Comparison of ENCODE assay signal across 24 cellular contexts in genomic region chr5:93130623-93131022, GRCh38.
A peak's percentile ranks its signal among the peaks of the same experiment; 100 is the strongest.
DNase-seq lines count a peak whose midpoint lies in the region; ATAC-seq and TF ChIP-seq lines count a peak whose summit lies in the region.
"Had no signal": no experiment of that assay in that cellular context is flagged by ENCODE, and none has a peak within 500 bp of the region (broad histone marks: within the 10 kb centered on the region; RNA-seq: fewer than 3 reads in every experiment).

No MANE protein-coding gene starts in this region.

- no peak for TF ChIP-seq CTCF in brain (conservative IDR thresholded peaks at IDR 0.05)

- peak; percentile 89 for ATAC-seq in sciatic nerve
- ATAC-seq in HG03565 (IDR thresholded peaks at IDR 0.05; ENCODE audit: unreplicated experiment) = no peak
- ATAC-seq in GM19328 (IDR thresholded peaks at IDR 0.05; ENCODE audit: unreplicated experiment) = no peak
- ATAC-seq: activated CD4-positive, CD25-positive, alpha-beta regulatory T cell treated with anti-CD3 and anti-CD28 coated beads, Interleukin-2, amount 50 U/mL, for 24 hours; activated T-cell treated with anti-CD3 and anti-CD28 coated beads, Interleukin-2, amount 50 U/mL, for 4 hours; HCT116; lower lobe of right lung had no signal

- H3K4me1 Mint-ChIP-seq in brain = peaks cover 8% of the 10 kb centered on the region
- H3K4me1 Mint-ChIP-seq: naive B cell had no signal

- peaks cover 3% of the 10 kb centered on the region for H3K27me3 Mint-ChIP-seq in brain
- H3K27me3 Mint-ChIP-seq: naive B cell had no signal

- intact Hi-C loops in sciatic nerve (cut with DNase I) = no loop called here

- DNase-seq in EH (ENCODE audit: low read depth) = peak; percentile 43
- DNase-seq in left kidney (ENCODE audit: low read depth, low spot score) = peak; percentile 50
- DNase-seq in sciatic nerve (ENCODE audit: low spot score) = no peak
- DNase-seq in cerebellar nuclear complex (lab: John Stamatoyannopoulos, UW) = no peak
- no peak for DNase-seq in NCI-H2107 treated with DMSO at 0.1 percent for 48 hours (lab: John Stamatoyannopoulos, UW; ENCODE audit: unreplicated experiment)
- DNase-seq: activated naive CD4-positive, alpha-beta T cell treated with anti-CD3 and anti-CD28 coated beads for 36 hours; activated T-cell treated with anti-CD3 and anti-CD28 coated beads, Interleukin-2, amount 50 U/mL, for 4 hours; anterior cingulate cortex; effector memory CD4-positive, alpha-beta T cell; glutamatergic neuron; lower lobe of right lung; naive B cell; NCI-H1092 treated with DMSO at 0.1 percent for 48 hours; NCI-H2081; NCI-H526; SHP77; stimulated activated CD4-positive, alpha-beta T cell treated with anti-CD3 and anti-CD28 coated beads, Interleukin-4, amount 100 ng/mL, for 24 hours; SW 1271 had no signal

- H3K36me3 Mint-ChIP-seq in brain = no peaks in the 10 kb centered on the region
- H3K36me3 Mint-ChIP-seq: naive B cell had no signal

- peaks cover 0 to 3% (median 3%) of the 10 kb centered on the region in 5 experiments for H3K9me3 Mint-ChIP-seq in brain
- H3K9me3 Mint-ChIP-seq: activated naive CD4-positive, alpha-beta T cell treated with anti-CD3 and anti-CD28 coated beads for 36 hours; activated T-cell treated with anti-CD3 and anti-CD28 coated beads, Interleukin-2, amount 50 U/mL, for 4 hours had no signal

- H3K27ac Mint-ChIP-seq in brain = peak overlapping the region in 4 of 5 experiments; percentile 18 to 65 (median 48)
- H3K27ac Mint-ChIP-seq: activated naive CD4-positive, alpha-beta T cell treated with anti-CD3 and anti-CD28 coated beads for 36 hours; naive B cell; progenitor cell of endocrine pancreas had no signal

- H3K4me3 Mint-ChIP-seq in brain = no peak overlapping the region
- H3K4me3 Mint-ChIP-seq: activated naive CD4-positive, alpha-beta T cell treated with anti-CD3 and anti-CD28 coated beads for 36 hours; activated T-cell treated with anti-CD3 and anti-CD28 coated beads, Interleukin-2, amount 50 U/mL, for 4 hours; naive B cell had no signal

Comparison
In these comparisons a context has a peak if more than half of its experiments do, and no peak if none do; other contexts are left out.
1. DNase-seq: peak in EH (single experiment) and left kidney (single experiment); none in sciatic nerve (single experiment), cerebellar nuclear complex (0 of 2) and NCI-H2107 treated with DMSO at 0.1 percent for 48 hours (single experiment).